8 cellular contexts compared by ENCODE assay signal in genomic region chr1:154567386-154568164, GRCh38. TPM values are rescaled to one million over a fixed set of nuclear protein-coding genes. Genes with fewer than 3 reads are reported as not detected.
DNase-seq lines count a peak whose midpoint lies in the region; ATAC-seq and TF ChIP-seq lines count a peak whose summit lies in the region.

Gene CHRNB2 (plus strand): TSS chr1:154567778. CDS start chr1:154568045, 267 bp downstream.

- no peak for TF ChIP-seq EP300 in tibial nerve (IDR thresholded peaks at IDR 0.05)

- H3K9me3 ChIP-seq in parathyroid adenoma (ENCODE audit: control insufficient read depth, low read length) (no peaks in the 10 kb centered on the region), tibial nerve (no peaks in the 10 kb centered on the region)

- no peak for TF ChIP-seq POLR2A in tibial nerve (IDR thresholded peaks at IDR 0.05)

- TF ChIP-seq CTCF in RWPE1 (conservative IDR thresholded peaks at IDR 0.05; ENCODE audit: low read depth) (no peak), parathyroid adenoma (IDR thresholded peaks at IDR 0.05) (no peak), tibial nerve (IDR thresholded peaks at IDR 0.05) (peak in 1 of 5 experiments; percentile 25)

- H3K4me1 ChIP-seq in parathyroid adenoma (no peaks in the 10 kb centered on the region), tibial nerve (peaks cover 0 to 12% (median 5%) of the 10 kb centered on the region in 4 donors)

- H3K27me3 ChIP-seq in parathyroid adenoma (ENCODE audit: control insufficient read depth, insufficient read depth, low read length): no peaks in the 10 kb centered on the region
- H3K27me3 ChIP-seq in tibial nerve: peaks cover 0 to 18% of the 10 kb centered on the region in 2 donors

- no peaks in the 10 kb centered on the region for H3K36me3 ChIP-seq in parathyroid adenoma (ENCODE audit: control insufficient read depth, insufficient read depth, low read length)
- no peaks in the 10 kb centered on the region for H3K36me3 ChIP-seq in tibial nerve

- no peaks in the 10 kb centered on the region for H3K79me2 ChIP-seq in parathyroid adenoma

- in situ Hi-C loops in KBM-7 (cut with MboI; ENCODE audit: low pct_unique_long_range_greater_than_20kb, low sequenced_read_pairs): no loop called here

- CTCF ChIA-PET in RWPE1 (lab: Yijun Ruan, JAX): no interaction called here

- no peak for ATAC-seq in HG02571 (IDR thresholded peaks at IDR 0.05; ENCODE audit: unreplicated experiment)

- intact Hi-C loops in head of caudate nucleus (cut with DNase I): no loop called here

- H3K4me3 ChIP-seq in parathyroid adenoma (ENCODE audit: low read depth, low read length) (no peak within 1 kb of the TSS), tibial nerve (peak within 1 kb of the TSS in 1 of 4 donors; percentile 34)

- peak within 1 kb of the TSS; percentile 6 for H3K9ac ChIP-seq in parathyroid adenoma

- H2AFZ ChIP-seq in parathyroid adenoma: peak within 1 kb of the TSS; percentile 42

- peak within 1 kb of the TSS; percentile 38 for H3K4me2 ChIP-seq in parathyroid adenoma (ENCODE audit: low read length)

- POLR2A ChIA-PET in RWPE1 (lab: Yijun Ruan, JAX; ENCODE audit: low non-redundant PET): interaction anchor here (0.6 kb wide), 1 partner anchor 8 kb away, joined by 3 read pairs; no protein-coding TSS in a partner anchor

- H3K27ac ChIP-seq in RWPE1 (no peak within 1 kb of the TSS), parathyroid adenoma (peak within 1 kb of the TSS; percentile 34), tibial nerve (no peak within 1 kb of the TSS)

- WGBS in tibial nerve, 2 donors: 2 to 3% methylated on average over 23 to 34 of the region's 53 CpGs

- DNase-seq in DMS153 treated with DMSO at 0.1 percent for 48 hours (lab: John Stamatoyannopoulos, UW; ENCODE audit: unreplicated experiment): peak; percentile 88
- peak; percentile 57 for DNase-seq in KBM-7
- peak; percentile 83 for DNase-seq in RWPE1 (ENCODE audit: low spot score)
- peak; percentile 55 for DNase-seq in activated gamma-delta T cell treated with anti-CD3 and anti-CD28 coated beads, Interleukin-2, amount 50 U/mL, for 16 hours (ENCODE audit: low read depth)
- DNase-seq in head of caudate nucleus: peak; percentile 32 to 86 (median 71)
- DNase-seq in tibial nerve (ENCODE audit: low spot score in 2 of 2): peak; percentile 33 to 39

RNA-seq across cellular contexts. Expression of gene CHRNB2, which starts in this region (rescaled TPM):
- total RNA-seq in tibial nerve: not detected

Comparison
In these comparisons a context has a peak if more than half of its experiments do, and no peak if none do; other contexts are left out.
1. Peak in DNase-seq in tibial nerve; RNA of the gene not detected or under 1 TPM.
2. DNase-seq: peak in every context shown above with its lines; median percentile 88 in DMS153 treated with DMSO at 0.1 percent for 48 hours; 83 in RWPE1; 71 in head of caudate nucleus; 57 in KBM-7; 55 in activated gamma-delta T cell treated with anti-CD3 and anti-CD28 coated beads, Interleukin-2, amount 50 U/mL, for 16 hours; 36 in tibial nerve.